In genomic region chr11:19116971-19117759, GRCh38 we compare ENCODE assay signal across 8 cellular contexts. TPM values are rescaled to one million over a fixed set of nuclear protein-coding genes. Genes with fewer than 3 reads are reported as not detected.
DNase-seq lines count a peak whose midpoint lies in the region; ATAC-seq and TF ChIP-seq lines count a peak whose summit lies in the region.

TSS of gene ZDHHC13 (plus strand) at chr11:19117168. CDS start at chr11:19117250, 82 bp downstream.

- peaks cover 0 to 16% of the 10 kb centered on the region in 2 donors for H3K27me3 ChIP-seq in left lung

- DNase-seq in CD1c-positive myeloid dendritic cell (ENCODE audit: extremely low spot score) (peak; percentile 93), NCI-H526 (lab: John Stamatoyannopoulos, UW) (peak; percentile 88 to 98), dedifferentiated amniotic fluid mesenchymal stem cell (ENCODE audit: extremely low spot score) (peak; percentile 86), left lung (peak; percentile 96 to 99)
- peak; percentile 98 for DNase-seq in activated CD4-positive, alpha-beta T cell treated with anti-CD3 and anti-CD28 coated beads for 48 hours
- DNase-seq in stimulated activated CD4-positive, alpha-beta T cell treated with anti-CD3 and anti-CD28 coated beads, Interleukin-2, amount 100 ng/mL, for 4 hours (ENCODE audit: low read depth) = peak; percentile 94

- TF ChIP-seq CTCF in left lung (IDR thresholded peaks at IDR 0.05) = no peak

- peak within 1 kb of the TSS; percentile 85 to 91 for H3K4me3 ChIP-seq in left lung

- intact Hi-C loops in left lung (cut with DNase I) = no loop called here

- H3K4me1 ChIP-seq in left lung = peaks cover 0 to 37% of the 10 kb centered on the region in 2 donors

- H3K9me3 ChIP-seq in left lung = no peaks in the 10 kb centered on the region

- ATAC-seq in GM19351 (IDR thresholded peaks at IDR 0.05; ENCODE audit: unreplicated experiment) (peak; percentile 97), HG03520 (IDR thresholded peaks at IDR 0.05; ENCODE audit: unreplicated experiment) (peak; percentile 98), left lung (peak; percentile 99)

- H3K36me3 ChIP-seq in left lung = no peaks in the 10 kb centered on the region

- peak within 1 kb of the TSS; percentile 53 to 61 for H3K27ac ChIP-seq in left lung

RNA-seq across cellular contexts. Expression of gene ZDHHC13, which starts in this region (rescaled TPM):
- total RNA-seq in left lung = 10 to 100 TPM; 13.7 to 14.0 TPM

Comparison
In these comparisons a context has a peak if more than half of its experiments do, and no peak if none do; other contexts are left out.
1. Peak in every context shown above with its lines: DNase-seq, ATAC-seq, H3K4me3 ChIP-seq and H3K27ac ChIP-seq.